ENCODE assay signal across 13 cellular contexts in genomic region chr7:129503725-129504124, GRCh38. TPM values are rescaled to one million over a fixed set of nuclear protein-coding genes. Genes with fewer than 3 reads are reported as not detected.
DNase-seq lines count a peak whose midpoint lies in the region; ATAC-seq and TF ChIP-seq lines count a peak whose summit lies in the region.
"Had no signal": no experiment of that assay in that cellular context is flagged by ENCODE, and none has a peak within 500 bp of the region (broad histone marks: within the 10 kb centered on the region; RNA-seq: fewer than 3 reads in every experiment).

No MANE protein-coding gene starts in this region.

- H3K79me2 ChIP-seq in SK-N-SH (ENCODE audit: insufficient read depth) = no peaks in the 10 kb centered on the region
- H3K79me2 ChIP-seq: parathyroid adenoma had no signal

- H3K27ac ChIP-seq in CD4-positive, CD25-positive, alpha-beta regulatory T cell (ENCODE audit: insufficient read depth, low read length, poor library complexity, severe bottlenecking) = no peak overlapping the region
- no peak overlapping the region for H3K27ac ChIP-seq in CD8-positive, alpha-beta T cell (ENCODE audit: low read depth, low read length)
- peak overlapping the region; percentile 68 for H3K27ac ChIP-seq in naive thymus-derived CD4-positive, alpha-beta T cell (ENCODE audit: low read depth, low read length)
- H3K27ac ChIP-seq in SK-N-SH (ENCODE audit: low read depth in 2 of 2, low read length in 1 of 2) = no peak overlapping the region
- H3K27ac ChIP-seq: transverse colon had no signal

- TF ChIP-seq CTCF in CD8-positive, alpha-beta T cell (IDR thresholded peaks at IDR 0.05) = no peak
- no peak for TF ChIP-seq CTCF in SK-N-SH (IDR thresholded peaks at IDR 0.05)

- no peak for DNase-seq in CD4-positive, CD25-positive, alpha-beta regulatory T cell
- no peak for DNase-seq in CD8-positive, alpha-beta T cell
- DNase-seq in activated T-helper 2 cell treated with anti-CD3 and anti-CD28 coated beads, Interferon-gamma antibody, Interleukin-2, Interleukin-4, amounts not matched to agents 10 μg/mL and 5 μg/mL and 100 μg/mL, durations not matched to agents 14 hours and 24 hours and 36 hours (ENCODE audit: low spot score) = no peak
- DNase-seq in naive thymus-derived CD4-positive, alpha-beta T cell = no peak
- DNase-seq in SK-N-SH (no peak), NCI-H2081 treated with DMSO at 0.1 percent for 48 hours (lab: John Stamatoyannopoulos, UW) (no peak)
- DNase-seq: left cardiac atrium; NCI-H1930; stimulated activated CD4-positive, alpha-beta T cell treated with anti-CD3 and anti-CD28 coated beads, Interleukin-4, amount 100 ng/mL, for 24 hours; transverse colon had no signal

- no peak overlapping the region for H3K9ac ChIP-seq in SK-N-SH
- H3K9ac ChIP-seq: parathyroid adenoma had no signal

- no peaks in the 10 kb centered on the region for H3K27me3 ChIP-seq in CD4-positive, CD25-positive, alpha-beta regulatory T cell (ENCODE audit: control insufficient read depth, insufficient read depth, low read length)
- no peaks in the 10 kb centered on the region for H3K27me3 ChIP-seq in CD8-positive, alpha-beta T cell (ENCODE audit: insufficient read depth, low read length)
- no peaks in the 10 kb centered on the region for H3K27me3 ChIP-seq in naive thymus-derived CD4-positive, alpha-beta T cell (ENCODE audit: control insufficient read depth in 2 of 2, insufficient read depth in 2 of 2, low read length in 2 of 2)
- no peaks in the 10 kb centered on the region for H3K27me3 ChIP-seq in SK-N-SH (ENCODE audit: insufficient read depth)

- TF ChIP-seq EP300 in SK-N-SH (IDR thresholded peaks at IDR 0.05; ENCODE audit: borderline replicate concordance in 1 of 2, low read depth in 1 of 2, low read length in 1 of 2) = no peak

- 99% methylated on average over 8 of the region's 8 CpGs for WGBS in SK-N-SH (ENCODE audit: low lambda C conversion rate)

- H3K9me3 Mint-ChIP-seq in CD4-positive, CD25-positive, alpha-beta regulatory T cell = no peaks in the 10 kb centered on the region
- H3K9me3 Mint-ChIP-seq in CD8-positive, alpha-beta T cell = no peaks in the 10 kb centered on the region
- H3K9me3 Mint-ChIP-seq in activated T-helper 2 cell treated with anti-CD3 and anti-CD28 coated beads, Interferon-gamma antibody, Interleukin-2, Interleukin-4, amounts not matched to agents 10 μg/mL and 5 μg/mL and 100 μg/mL, durations not matched to agents 14 hours and 24 hours and 36 hours = no peaks in the 10 kb centered on the region
- H3K9me3 Mint-ChIP-seq in naive thymus-derived CD4-positive, alpha-beta T cell = peaks cover 0 to 2% (median 0%) of the 10 kb centered on the region in 11 donors

- CTCF ChIA-PET in CD8-positive, alpha-beta T cell (lab: Charles Lee) = interaction anchor here (1.0 kb wide), 1 partner anchor 159 kb away, joined by 3 read pairs; no protein-coding TSS in a partner anchor
- CTCF ChIA-PET in naive thymus-derived CD4-positive, alpha-beta T cell (lab: Charles Lee) = interaction anchor here (1.3 kb wide), 1 partner anchor 30 kb away, joined by 6 read pairs; no protein-coding TSS in a partner anchor
- CTCF ChIA-PET in SK-N-SH (lab: Yijun Ruan, JAX) = interaction anchor here (0.6 to 1.8 kb wide), 8 partner anchors 11 to 161 kb away, joined by 3 to 6 read pairs (median 3); no protein-coding TSS in a partner anchor

- peak overlapping the region in 2 of 3 donors; percentile 69 to 89 for H3K27ac Mint-ChIP-seq in CD4-positive, CD25-positive, alpha-beta regulatory T cell
- H3K27ac Mint-ChIP-seq in CD8-positive, alpha-beta T cell = no peak overlapping the region
- peak overlapping the region; percentile 59 for H3K27ac Mint-ChIP-seq in activated T-helper 2 cell treated with anti-CD3 and anti-CD28 coated beads, Interferon-gamma antibody, Interleukin-2, Interleukin-4, amounts not matched to agents 10 μg/mL and 5 μg/mL and 100 μg/mL, durations not matched to agents 14 hours and 24 hours and 36 hours
- peak overlapping the region in 8 of 9 donors; percentile 44 to 93 (median 82) for H3K27ac Mint-ChIP-seq in naive thymus-derived CD4-positive, alpha-beta T cell

- no peak overlapping the region for H2AFZ ChIP-seq in SK-N-SH (ENCODE audit: low read depth)

- no peaks in the 10 kb centered on the region for H3K36me3 Mint-ChIP-seq in CD4-positive, CD25-positive, alpha-beta regulatory T cell
- no peaks in the 10 kb centered on the region for H3K36me3 Mint-ChIP-seq in CD8-positive, alpha-beta T cell
- no peaks in the 10 kb centered on the region for H3K36me3 Mint-ChIP-seq in activated T-helper 2 cell treated with anti-CD3 and anti-CD28 coated beads, Interferon-gamma antibody, Interleukin-2, Interleukin-4, amounts not matched to agents 10 μg/mL and 5 μg/mL and 100 μg/mL, durations not matched to agents 14 hours and 24 hours and 36 hours (ENCODE audit: low read depth)
- peaks cover 0 to 3% (median 0%) of the 10 kb centered on the region in 5 donors for H3K36me3 Mint-ChIP-seq in naive thymus-derived CD4-positive, alpha-beta T cell

- no peak overlapping the region for H3K4me2 ChIP-seq in SK-N-SH

- no peak for ATAC-seq in CD4-positive, CD25-positive, alpha-beta regulatory T cell (ENCODE audit: low read depth in 2 of 2)
- no peak for ATAC-seq in CD8-positive, alpha-beta T cell
- no peak for ATAC-seq in naive thymus-derived CD4-positive, alpha-beta T cell
- no peak for ATAC-seq in HG03520 (IDR thresholded peaks at IDR 0.05; ENCODE audit: unreplicated experiment)

- no peak overlapping the region for H3K4me3 ChIP-seq in CD4-positive, CD25-positive, alpha-beta regulatory T cell (ENCODE audit: low read depth, low read length)
- H3K4me3 ChIP-seq in CD8-positive, alpha-beta T cell (ENCODE audit: low read depth, low read length) = no peak overlapping the region
- no peak overlapping the region for H3K4me3 ChIP-seq in naive thymus-derived CD4-positive, alpha-beta T cell (ENCODE audit: low read length)
- no peak overlapping the region for H3K4me3 ChIP-seq in SK-N-SH (ENCODE audit: low read depth in 2 of 2, low read length in 1 of 2)

- POLR2A ChIA-PET in CD8-positive, alpha-beta T cell (lab: Charles Lee) = interaction anchor here (3.0 kb wide), 1 partner anchor 108 kb away, joined by 8 read pairs; the partner anchor contains the start of gene NRF1
- POLR2A ChIA-PET in naive thymus-derived CD4-positive, alpha-beta T cell (lab: Charles Lee) = no interaction called here
- POLR2A ChIA-PET in SK-N-SH (lab: Yijun Ruan, JAX) = interaction anchor here (1.0 kb wide), 1 partner anchor 108 kb away, joined by 3 read pairs; no protein-coding TSS in a partner anchor

- intact Hi-C loops in CD8-positive, alpha-beta T cell (cut with DNase I, micrococcal nuclease) = loop anchor here (2.0 to 10.0 kb wide), 4 partner anchors 69 to 1164 kb away; partner anchors contain the start of genes AHCYL2 (in 1 of the 2), COPG2 (in 1 of the 2), STRIP2 (in 1 of the 2) and UBE2H (in 1 of the 2)
- intact Hi-C loops in activated T-helper 2 cell treated with anti-CD3 and anti-CD28 coated beads, Interferon-gamma antibody, Interleukin-2, Interleukin-4, amounts not matched to agents 10 μg/mL and 5 μg/mL and 100 μg/mL, durations not matched to agents 14 hours and 24 hours and 36 hours (cut with micrococcal nuclease) = loop anchor here (2.0 kb wide), 2 partner anchors 27 to 103 kb away; no protein-coding TSS in a partner anchor
- intact Hi-C loops in naive thymus-derived CD4-positive, alpha-beta T cell (cut with micrococcal nuclease) = loop anchor here (2.0 to 10.0 kb wide), 5 partner anchors 134 to 765 kb away; partner anchors contain the start of genes ATP6V1F (in 1 of the 2), CALU (in 1 of the 2) and KLHDC10 (in 1 of the 2)

- peaks cover 5 to 18% (median 6%) of the 10 kb centered on the region in 4 donors for H3K4me1 Mint-ChIP-seq in CD4-positive, CD25-positive, alpha-beta regulatory T cell
- peaks cover 17% of the 10 kb centered on the region for H3K4me1 Mint-ChIP-seq in CD8-positive, alpha-beta T cell (ENCODE audit: low read depth)
- peaks cover 18% of the 10 kb centered on the region for H3K4me1 Mint-ChIP-seq in activated T-helper 2 cell treated with anti-CD3 and anti-CD28 coated beads, Interferon-gamma antibody, Interleukin-2, Interleukin-4, amounts not matched to agents 10 μg/mL and 5 μg/mL and 100 μg/mL, durations not matched to agents 14 hours and 24 hours and 36 hours (ENCODE audit: low read depth)
- H3K4me1 Mint-ChIP-seq in naive thymus-derived CD4-positive, alpha-beta T cell = peaks cover 14 to 22% (median 16%) of the 10 kb centered on the region in 7 donors

- no peaks in the 10 kb centered on the region for H4K20me1 ChIP-seq in SK-N-SH (ENCODE audit: insufficient read depth)

- no peaks in the 10 kb centered on the region for H3K9me3 ChIP-seq in CD4-positive, CD25-positive, alpha-beta regulatory T cell (ENCODE audit: control insufficient read depth in 2 of 2, low read length in 2 of 2)
- H3K9me3 ChIP-seq in CD8-positive, alpha-beta T cell (ENCODE audit: low read length) = no peaks in the 10 kb centered on the region
- H3K9me3 ChIP-seq in naive thymus-derived CD4-positive, alpha-beta T cell (ENCODE audit: control insufficient read depth in 2 of 3, low read length in 3 of 3) = no peaks in the 10 kb centered on the region
- H3K9me3 ChIP-seq in SK-N-SH = no peaks in the 10 kb centered on the region
- H3K9me3 ChIP-seq: transverse colon had no signal

- H3K36me3 ChIP-seq in CD4-positive, CD25-positive, alpha-beta regulatory T cell (ENCODE audit: control insufficient read depth, insufficient read depth, low read length) = no peaks in the 10 kb centered on the region
- H3K36me3 ChIP-seq in CD8-positive, alpha-beta T cell (ENCODE audit: insufficient read depth, low read length) = no peaks in the 10 kb centered on the region
- H3K36me3 ChIP-seq in naive thymus-derived CD4-positive, alpha-beta T cell (ENCODE audit: control insufficient read depth in 2 of 3, insufficient read depth in 3 of 3, low read length in 3 of 3) = no peaks in the 10 kb centered on the region
- no peaks in the 10 kb centered on the region for H3K36me3 ChIP-seq in SK-N-SH (replicated peaks in 1 of 2; ENCODE audit: control insufficient read depth in 1 of 2, insufficient read depth in 2 of 2, low read length in 1 of 2)
- H3K36me3 ChIP-seq: transverse colon had no signal

- H3K4me3 Mint-ChIP-seq in CD4-positive, CD25-positive, alpha-beta regulatory T cell = peak overlapping the region; percentile 89 to 96 (median 90)
- peak overlapping the region; percentile 79 for H3K4me3 Mint-ChIP-seq in CD8-positive, alpha-beta T cell
- H3K4me3 Mint-ChIP-seq in activated T-helper 2 cell treated with anti-CD3 and anti-CD28 coated beads, Interferon-gamma antibody, Interleukin-2, Interleukin-4, amounts not matched to agents 10 μg/mL and 5 μg/mL and 100 μg/mL, durations not matched to agents 14 hours and 24 hours and 36 hours (ENCODE audit: low read depth) = peak overlapping the region; percentile 82
- peak overlapping the region; percentile 75 to 91 (median 86) for H3K4me3 Mint-ChIP-seq in naive thymus-derived CD4-positive, alpha-beta T cell

- H3K27me3 Mint-ChIP-seq in CD4-positive, CD25-positive, alpha-beta regulatory T cell = no peaks in the 10 kb centered on the region
- H3K27me3 Mint-ChIP-seq in CD8-positive, alpha-beta T cell (ENCODE audit: low read depth) = no peaks in the 10 kb centered on the region
- H3K27me3 Mint-ChIP-seq in activated T-helper 2 cell treated with anti-CD3 and anti-CD28 coated beads, Interferon-gamma antibody, Interleukin-2, Interleukin-4, amounts not matched to agents 10 μg/mL and 5 μg/mL and 100 μg/mL, durations not matched to agents 14 hours and 24 hours and 36 hours (ENCODE audit: low read depth) = peaks cover 7% of the 10 kb centered on the region
- H3K27me3 Mint-ChIP-seq in naive thymus-derived CD4-positive, alpha-beta T cell = peaks cover 0 to 23% (median 0%) of the 10 kb centered on the region in 5 donors

- H3K9me2 ChIP-seq in SK-N-SH = no peaks in the 10 kb centered on the region

- H3K4me1 ChIP-seq in CD4-positive, CD25-positive, alpha-beta regulatory T cell (ENCODE audit: control insufficient read depth, insufficient read depth, low read length, poor library complexity, severe bottlenecking) = peaks cover 15% of the 10 kb centered on the region
- H3K4me1 ChIP-seq in CD8-positive, alpha-beta T cell (ENCODE audit: insufficient read depth, low read length) = peaks cover 13% of the 10 kb centered on the region
- H3K4me1 ChIP-seq in naive thymus-derived CD4-positive, alpha-beta T cell (ENCODE audit: control insufficient read depth in 2 of 2, insufficient read depth in 2 of 2, low read length in 2 of 2) = peaks cover 4 to 7% of the 10 kb centered on the region in 2 donors
- peaks cover 0 to 7% of the 10 kb centered on the region in 2 experiments; a peak in 1 of 4 replicates for H3K4me1 ChIP-seq in SK-N-SH (ENCODE audit: control insufficient read depth in 1 of 2, insufficient read depth in 2 of 2, low read depth in 1 of 2, low read length in 1 of 2)

- no peak for TF ChIP-seq RAD21 in SK-N-SH (IDR thresholded peaks at IDR 0.05; ENCODE audit: low read length)

- H3F3A ChIP-seq in SK-N-SH (replicated peaks; ENCODE audit: insufficient read depth) = no peaks in the 10 kb centered on the region

RNA-seq across cellular contexts. Expression of gene SMKR1, which starts 1.4 kb away (rescaled TPM):
- not detected for total RNA-seq in CD4-positive, CD25-positive, alpha-beta regulatory T cell
- polyA plus RNA-seq in CD4-positive, CD25-positive, alpha-beta regulatory T cell = 1 to 10 TPM in 2 of 4 donors, under 1 TPM in 1, not detected in 1; 0.26 to 3.6 (median 1.3) TPM
- under 1 TPM; 0.56 to 0.68 TPM for total RNA-seq in CD8-positive, alpha-beta T cell
- 4.7 and 6.8 TPM in 2 replicates for total RNA-seq in activated T-helper 2 cell treated with anti-CD3 and anti-CD28 coated beads, Interferon-gamma antibody, Interleukin-2, Interleukin-4, amounts not matched to agents 10 μg/mL and 5 μg/mL and 100 μg/mL, durations not matched to agents 14 hours and 24 hours and 36 hours
- 1 to 10 TPM; 1.1 to 2.5 (median 1.4) TPM for total RNA-seq in naive thymus-derived CD4-positive, alpha-beta T cell
- 1 to 10 TPM; 5.1 to 6.3 TPM for polyA plus RNA-seq in naive thymus-derived CD4-positive, alpha-beta T cell
- polyA plus RNA-seq in SK-N-SH (2012; rRNA removed) = 5.8 and 8.1 TPM in 2 replicates
- polyA plus RNA-seq in SK-N-SH (2012; cell fraction: cytosol; rRNA removed) = 10.6 and 12.8 TPM in 2 replicates
- polyA plus RNA-seq in SK-N-SH (2012; cell fraction: nucleus; rRNA removed) = 3.7 and 3.9 TPM in 2 replicates
- total RNA-seq: left cardiac atrium, skeletal muscle tissue, transverse colon had no signal
